In genomic region chr7:119105381-119105780, GRCh38 we compare ENCODE assay signal across 25 cellular contexts.
"Had no signal": no experiment of that assay in that cellular context is flagged by ENCODE, and none has a peak within 500 bp of the region (broad histone marks: within the 10 kb centered on the region; RNA-seq: fewer than 3 reads in every experiment).

No MANE protein-coding gene starts in this region.

- H3K4me3 ChIP-seq: ascending aorta, body of pancreas, SJCRH30 had no signal

- H3K4me3 Mint-ChIP-seq: activated CD8-positive, alpha-beta T cell treated with anti-CD3 and anti-CD28 coated beads, Interleukin-2, amount 10 ng/mL, durations not matched to agents 7 days and 5 days; T-helper 2 cell treated with Interferon-gamma antibody and Interleukin-4, amounts not matched to agents 5 μg/mL and 100 μg/mL, for 36 hours had no signal

- ATAC-seq: activated CD8-positive, alpha-beta T cell treated with anti-CD3 and anti-CD28 coated beads, Interleukin-2, amount 10 ng/mL, durations not matched to agents 7 days and 5 days; body of pancreas had no signal

- H3K27ac Mint-ChIP-seq: activated CD8-positive, alpha-beta T cell treated with anti-CD3 and anti-CD28 coated beads, Interleukin-2, amount 10 ng/mL, durations not matched to agents 7 days and 5 days; T-helper 2 cell treated with Interferon-gamma antibody and Interleukin-4, amounts not matched to agents 5 μg/mL and 100 μg/mL, for 36 hours had no signal

- H3K9me3 ChIP-seq: body of pancreas, SJCRH30, SK-N-SH had no signal

- H3K9me2 ChIP-seq: SK-N-SH had no signal

- H3K27me3 ChIP-seq: ascending aorta, body of pancreas, SJCRH30 had no signal

- DNase-seq: activated CD4-positive, alpha-beta T cell treated with anti-CD3 and anti-CD28 coated beads for 48 hours; activated CD4-positive, alpha-beta T cell treated with anti-CD3 and anti-CD28 coated beads, Interleukin-2, amount 50 U/mL, for 4 hours; activated CD4-positive, CD25-positive, alpha-beta regulatory T cell treated with anti-CD3 and anti-CD28 coated beads, Interleukin-2, amount 50 U/mL, for 72 hours; activated CD8-positive, alpha-beta memory T cell treated with anti-CD3 and anti-CD28 coated beads, Interleukin-2, amount 50 U/mL, for 48 hours; activated CD8-positive, alpha-beta T cell treated with anti-CD3 and anti-CD28 coated beads, Interleukin-2, amount 10 ng/mL, durations not matched to agents 7 days and 5 days; activated naive CD4-positive, alpha-beta T cell treated with anti-CD3 and anti-CD28 coated beads, Interleukin-2, amount 50 U/mL, for 16 hours; activated T-cell treated with anti-CD3 and anti-CD28 coated beads, Interleukin-2, amount 50 U/mL, for 1 hour; amniotic stem cell; body of pancreas; central memory CD4-positive, alpha-beta T cell; NCI-H1092 treated with DMSO at 0.1 percent for 48 hours; NCI-H1417 treated with DMSO at 0.1 percent for 48 hours; NCI-H1694; NCI-H2029; NCI-H2107; NCI-H2171 treated with DMSO at 0.1 percent for 48 hours; NCI-H226; Right ventricle myocardium superior; SJCRH30; SK-N-SH; T-helper 1 cell had no signal

- H3K4me2 ChIP-seq: KMS-11, SK-N-SH had no signal

- H3K4me1 ChIP-seq: ascending aorta, body of pancreas, SJCRH30 had no signal

- H3K27ac ChIP-seq: ascending aorta, body of pancreas, KMS-11, RWPE1, SJCRH30 had no signal

- H3K36me3 ChIP-seq: ascending aorta, SJCRH30 had no signal

- H3K9ac ChIP-seq: KMS-11, SK-N-SH had no signal
